In genomic region chr1:68175621-68176398, GRCh38 we compare ENCODE assay signal across 9 cellular contexts. TPM values are rescaled to one million over a fixed set of nuclear protein-coding genes. Genes with fewer than 3 reads are reported as not detected.
DNase-seq lines count a peak whose midpoint lies in the region; ATAC-seq and TF ChIP-seq lines count a peak whose summit lies in the region.
"Had no signal": no experiment of that assay in that cellular context is flagged by ENCODE, and none has a peak within 500 bp of the region (broad histone marks: within the 10 kb centered on the region; RNA-seq: fewer than 3 reads in every experiment).

No MANE protein-coding gene starts in this region.

- H3K27ac ChIP-seq in GM23248 = peak overlapping the region; percentile 69
- peak overlapping the region in 44 of 59 donors; percentile 3 to 83 (median 50) for H3K27ac ChIP-seq in dorsolateral prefrontal cortex
- H3K27ac ChIP-seq: KMS-11 had no signal

- WGBS in GM23248 (ENCODE audit: low coverage in 1 of 2, low lambda C conversion rate in 2 of 2, missing lambda C conversion rate in 2 of 2), 2 experiments = 90 to 92% methylated on average over 8 of the region's 8 CpGs

- TF ChIP-seq CTCF in dorsolateral prefrontal cortex (IDR thresholded peaks at IDR 0.05 in 54 of 56, conservative IDR thresholded peaks at IDR 0.05 in 2 of 56; ENCODE audit: low read depth in 1 of 56, partially characterized antibody in 56 of 56) = no peak
- no peak for TF ChIP-seq CTCF in GM13977 (IDR thresholded peaks at IDR 0.05; ENCODE audit: extremely low read depth, insufficient read depth, missing control alignments)

- intact Hi-C loops in dorsolateral prefrontal cortex (cut with DNase I) = no loop called here

- peaks cover 47% of the 10 kb centered on the region for H3K4me1 ChIP-seq in GM23248 (ENCODE audit: insufficient read depth)

- H3K9me3 ChIP-seq in GM23248 (ENCODE audit: low read depth) = no peaks in the 10 kb centered on the region

- in situ Hi-C loops in GM23248 (cut with MboI) (no loop called here), GM13977 (cut with MboI; ENCODE audit: low pct_unique_long_range_greater_than_20kb, low sequenced_read_pairs, unreplicated experiment) (no loop called here)

- no peak overlapping the region for H3K4me2 ChIP-seq in GM23248 (ENCODE audit: unreplicated experiment)
- H3K4me2 ChIP-seq: KMS-11 had no signal

- no peak overlapping the region for H3K4me3 ChIP-seq in GM23248
- H3K4me3 ChIP-seq in dorsolateral prefrontal cortex = peak overlapping the region in 1 of 59 donors; percentile 12

- H3K27me3 ChIP-seq in GM23248 (replicated peaks; ENCODE audit: insufficient read depth) (no peaks in the 10 kb centered on the region), dorsolateral prefrontal cortex (peaks cover 0 to 4% (median 0%) of the 10 kb centered on the region in 45 donors)

- H4K20me1 ChIP-seq in GM23248 (ENCODE audit: insufficient read depth) = no peaks in the 10 kb centered on the region

- no peaks in the 10 kb centered on the region for H3K9me2 ChIP-seq in GM23248 (ENCODE audit: insufficient read depth)

- no peak for ATAC-seq in HG02870 (IDR thresholded peaks at IDR 0.05; ENCODE audit: unreplicated experiment)
- no peak for ATAC-seq in GM21717 (IDR thresholded peaks at IDR 0.05; ENCODE audit: unreplicated experiment)

- no peak overlapping the region for H3K9ac ChIP-seq in GM23248
- H3K9ac ChIP-seq: KMS-11 had no signal

- no peaks in the 10 kb centered on the region for H3K79me2 ChIP-seq in GM23248 (ENCODE audit: insufficient read depth)

- H2AFZ ChIP-seq in GM23248 = no peak overlapping the region

- no peaks in the 10 kb centered on the region for H3K36me3 ChIP-seq in GM23248 (ENCODE audit: low read depth)

- peaks cover 67% of the 10 kb centered on the region for H3F3A ChIP-seq in GM23248 (ENCODE audit: insufficient read depth)

- DNase-seq in GM23248 (no peak), NCI-H69 (lab: John Stamatoyannopoulos, UW) (peak; percentile 77), dorsolateral prefrontal cortex (no peak), myocyte (ENCODE audit: low read depth) (peak; percentile 75), GM13977 (ENCODE audit: low spot score) (no peak)
- no peak for DNase-seq in activated CD8-positive, alpha-beta memory T cell treated with anti-CD3 and anti-CD28 coated beads, Interleukin-2, amount 50 U/mL, for 4 hours

RNA-seq across cellular contexts. Expression of gene WLS, which starts 56.5 kb away (rescaled TPM):
- total RNA-seq in GM23248 (2014; rRNA removed; shearing (Covaris generic)) = 26.7 and 40.8 TPM in 2 replicates
- polyA plus RNA-seq in GM23248 (2016; fragmentation: Nextera tagmentation; extraction: Ambion mirVana) = 33.0 and 36.4 TPM in 2 replicates
- total RNA-seq in dorsolateral prefrontal cortex (100 to 1,000 TPM in 93 of 120 experiments, 10 to 100 TPM in 27; 60.2 to 237 (median 115) TPM), myocyte (34.7 and 46.5 TPM in 2 replicates)
- 68.2 TPM for polyA plus RNA-seq in myocyte (2012)

Comparison
In these comparisons a context has a peak if more than half of its experiments do, and no peak if none do; other contexts are left out.
1. DNase-seq: peak in NCI-H69 (single experiment) and myocyte (single experiment); none in GM23248 (single experiment), dorsolateral prefrontal cortex (0 of 10), activated CD8-positive, alpha-beta memory T cell treated with anti-CD3 and anti-CD28 coated beads, Interleukin-2, amount 50 U/mL, for 4 hours (single experiment) and GM13977 (single experiment).